23 cellular contexts compared by ENCODE assay signal in genomic region chr22:35548762-35549106, GRCh38.
"Had no signal": no experiment of that assay in that cellular context is flagged by ENCODE, and none has a peak within 500 bp of the region (broad histone marks: within the 10 kb centered on the region; RNA-seq: fewer than 3 reads in every experiment).

No MANE protein-coding gene starts in this region.

- H3K4me1 ChIP-seq: psoas muscle, thyroid gland had no signal

- H3K9me3 ChIP-seq: neutrophil, ovary, psoas muscle, right atrium auricular region, thyroid gland had no signal

- H3K27ac Mint-ChIP-seq: activated CD4-positive, alpha-beta T cell treated with anti-CD3 and anti-CD28 coated beads, Interleukin-2, amount 10 ng/mL, durations not matched to agents 7 days and 5 days; activated CD8-positive, alpha-beta T cell treated with anti-CD3 and anti-CD28 coated beads, Interleukin-2, amount 10 ng/mL, durations not matched to agents 7 days and 5 days; activated naive CD8-positive, alpha-beta T cell treated with anti-CD3 and anti-CD28 coated beads, Interleukin-2, amount 50 U/mL, for 24 hours; activated T-helper 1 cell treated with anti-CD3 and anti-CD28 coated beads, Interleukin-12 subunit alpha, Interleukin-12 subunit beta, Interleukin-2, Interleukin-4 antibody, amounts not matched to agents 30 ng/mL and 10 ng/mL and 1 ng/mL, durations not matched to agents 14 hours and 24 hours and 36 hours; natural killer cell; stimulated activated naive CD8-positive, alpha-beta T cell treated with anti-CD3 and anti-CD28 coated beads, Interleukin-15, Interleukin-2, amounts not matched to agents 100 ng/mL and 50 ng/mL, for 24 hours; T-cell; T-helper 2 cell treated with Interferon-gamma antibody and Interleukin-4, amounts not matched to agents 5 μg/mL and 100 μg/mL, for 36 hours had no signal

- H3K4me3 ChIP-seq: coronary artery, lung, ovary, psoas muscle, right atrium auricular region, thyroid gland had no signal

- H3K27me3 ChIP-seq: ovary, right atrium auricular region, thyroid gland had no signal

- DNase-seq: activated CD4-positive, alpha-beta T cell treated with anti-CD3 and anti-CD28 coated beads, Interleukin-2, amount 10 ng/mL, durations not matched to agents 7 days and 5 days; activated CD4-positive, CD25-positive, alpha-beta regulatory T cell treated with anti-CD3 and anti-CD28 coated beads, Interleukin-2, amount 50 U/mL, for 72 hours; activated CD8-positive, alpha-beta T cell treated with anti-CD3 and anti-CD28 coated beads, Interleukin-2, amount 10 ng/mL, durations not matched to agents 7 days and 5 days; activated gamma-delta T cell; activated naive CD4-positive, alpha-beta T cell treated with anti-CD3 and anti-CD28 coated beads, Interleukin-2, amount 50 U/mL, for 16 hours; activated naive CD8-positive, alpha-beta T cell treated with anti-CD3 and anti-CD28 coated beads, Interleukin-2, amount 50 U/mL, for 24 hours; cerebellar nuclear complex; foreskin fibroblast; natural killer cell; stimulated activated CD4-positive, alpha-beta T cell treated with anti-CD3 and anti-CD28 coated beads, Interleukin-4, amount 100 ng/mL, for 4 hours; T-cell; thyroid gland had no signal

- H3K4me3 Mint-ChIP-seq: activated CD4-positive, alpha-beta T cell treated with anti-CD3 and anti-CD28 coated beads, Interleukin-2, amount 10 ng/mL, durations not matched to agents 7 days and 5 days; activated CD8-positive, alpha-beta T cell treated with anti-CD3 and anti-CD28 coated beads, Interleukin-2, amount 10 ng/mL, durations not matched to agents 7 days and 5 days; activated naive CD8-positive, alpha-beta T cell treated with anti-CD3 and anti-CD28 coated beads, Interleukin-2, amount 50 U/mL, for 24 hours; activated T-helper 1 cell treated with anti-CD3 and anti-CD28 coated beads, Interleukin-12 subunit alpha, Interleukin-12 subunit beta, Interleukin-2, Interleukin-4 antibody, amounts not matched to agents 30 ng/mL and 10 ng/mL and 1 ng/mL, durations not matched to agents 14 hours and 24 hours and 36 hours; natural killer cell; stimulated activated naive CD8-positive, alpha-beta T cell treated with anti-CD3 and anti-CD28 coated beads, Interleukin-15, Interleukin-2, amounts not matched to agents 100 ng/mL and 50 ng/mL, for 24 hours; T-cell; T-helper 2 cell treated with Interferon-gamma antibody and Interleukin-4, amounts not matched to agents 5 μg/mL and 100 μg/mL, for 36 hours had no signal

- ATAC-seq: activated CD8-positive, alpha-beta T cell treated with anti-CD3 and anti-CD28 coated beads, Interleukin-2, amount 10 ng/mL, durations not matched to agents 7 days and 5 days; activated naive CD8-positive, alpha-beta T cell treated with anti-CD3 and anti-CD28 coated beads, Interleukin-2, amount 50 U/mL, for 24 hours; left lobe of liver; natural killer cell; T-cell had no signal

- H3K36me3 ChIP-seq: neutrophil, ovary, right atrium auricular region, thyroid gland had no signal

- H3K36me3 Mint-ChIP-seq: natural killer cell, T-cell had no signal

- H3K9me3 Mint-ChIP-seq: activated CD4-positive, alpha-beta T cell treated with anti-CD3 and anti-CD28 coated beads, Interleukin-2, amount 10 ng/mL, durations not matched to agents 7 days and 5 days; activated naive CD8-positive, alpha-beta T cell treated with anti-CD3 and anti-CD28 coated beads, Interleukin-2, amount 50 U/mL, for 24 hours; activated T-helper 1 cell treated with anti-CD3 and anti-CD28 coated beads, Interleukin-12 subunit alpha, Interleukin-12 subunit beta, Interleukin-2, Interleukin-4 antibody, amounts not matched to agents 30 ng/mL and 10 ng/mL and 1 ng/mL, durations not matched to agents 14 hours and 24 hours and 36 hours; natural killer cell; stimulated activated naive CD8-positive, alpha-beta T cell treated with anti-CD3 and anti-CD28 coated beads, Interleukin-15, Interleukin-2, amounts not matched to agents 100 ng/mL and 50 ng/mL, for 24 hours; T-cell; T-helper 2 cell treated with Interferon-gamma antibody and Interleukin-4, amounts not matched to agents 5 μg/mL and 100 μg/mL, for 36 hours had no signal

- H3K27ac ChIP-seq: coronary artery, neutrophil, ovary, psoas muscle, right atrium auricular region, thyroid gland, VCaP had no signal
